In genomic region chr3:195616681-195617080, GRCh38 we compare ENCODE assay signal across 19 cellular contexts. TPM values are rescaled to one million over a fixed set of nuclear protein-coding genes. Genes with fewer than 3 reads are reported as not detected.
"Had no signal": no experiment of that assay in that cellular context is flagged by ENCODE, and none has a peak within 500 bp of the region (broad histone marks: within the 10 kb centered on the region; RNA-seq: fewer than 3 reads in every experiment).

No MANE protein-coding gene starts in this region.

- H3K27me3 ChIP-seq: esophagus squamous epithelium, neural progenitor cell, SJCRH30, transverse colon had no signal

- H3K4me1 ChIP-seq: esophagus squamous epithelium, neural progenitor cell, parathyroid adenoma, SJCRH30 had no signal

- H3K4me3 ChIP-seq: esophagus squamous epithelium, lung, neural progenitor cell, SJCRH30, skin epidermis, transverse colon had no signal

- H3K4me2 ChIP-seq: neural progenitor cell had no signal

- H3K27ac ChIP-seq: esophagus squamous epithelium, neural progenitor cell, parathyroid adenoma, SJCRH30, skin epidermis, transverse colon had no signal

- H3K9ac ChIP-seq: neural progenitor cell, parathyroid adenoma had no signal

- H3K36me3 Mint-ChIP-seq: naive B cell, neural progenitor cell had no signal

- H3K9me3 ChIP-seq: esophagus squamous epithelium, SJCRH30, transverse colon had no signal

- H3K79me2 ChIP-seq: parathyroid adenoma had no signal

- H3K4me3 Mint-ChIP-seq: activated B cell treated with CpG ODN at 0.5 μM for 24 hours; activated naive CD4-positive, alpha-beta T cell treated with anti-CD3 and anti-CD28 coated beads, Interleukin-2, amount 10 ng/mL, durations not matched to agents 7 days and 5 days; naive B cell; neural progenitor cell; T-helper 2 cell treated with Interferon-gamma antibody and Interleukin-4, amounts not matched to agents 5 μg/mL and 100 μg/mL, for 36 hours had no signal

- H2AFZ ChIP-seq: neural progenitor cell, parathyroid adenoma had no signal

- H3K9me3 Mint-ChIP-seq: activated B cell treated with CpG ODN at 0.5 μM for 24 hours, naive B cell had no signal

- H3K36me3 ChIP-seq: esophagus squamous epithelium, neural progenitor cell, SJCRH30, transverse colon had no signal

- DNase-seq: activated B cell treated with CpG ODN at 0.5 μM for 24 hours; activated CD4-positive, alpha-beta T cell treated with anti-CD3 and anti-CD28 coated beads for 48 hours; activated naive CD4-positive, alpha-beta T cell treated with anti-CD3 and anti-CD28 coated beads, Interleukin-2, amount 10 ng/mL, durations not matched to agents 7 days and 5 days; activated T-cell treated with anti-CD3 and anti-CD28 coated beads for 4 hours; esophagus squamous epithelium; glutamatergic neuron; naive B cell; SJCRH30; stimulated activated CD4-positive, alpha-beta T cell treated with anti-CD3 and anti-CD28 coated beads, Interleukin-4, amount 100 ng/mL, for 24 hours; stimulated activated naive CD4-positive, alpha-beta T cell treated with Interleukin-2 at 50 U/mL for 16 hours; transverse colon had no signal

- H3K27ac Mint-ChIP-seq: activated B cell treated with CpG ODN at 0.5 μM for 24 hours; activated naive CD4-positive, alpha-beta T cell treated with anti-CD3 and anti-CD28 coated beads, Interleukin-2, amount 10 ng/mL, durations not matched to agents 7 days and 5 days; neural progenitor cell; T-helper 2 cell treated with Interferon-gamma antibody and Interleukin-4, amounts not matched to agents 5 μg/mL and 100 μg/mL, for 36 hours had no signal

RNA-seq across cellular contexts. Expression of gene APOD, which starts 32.9 kb away (rescaled TPM):
- total RNA-seq: activated CD8-positive, alpha-beta memory T cell treated with anti-CD3 and anti-CD28 coated beads for 36 hours; mononuclear cell; renal cortical epithelial cell had no signal
